Comparison of ENCODE assay signal across 9 cellular contexts in genomic region chr3:87792193-87792531, GRCh38. TPM values are rescaled to one million over a fixed set of nuclear protein-coding genes. Genes with fewer than 3 reads are reported as not detected.
A peak's percentile ranks its signal among the peaks of the same experiment; 100 is the strongest.
DNase-seq lines count a peak whose midpoint lies in the region; ATAC-seq and TF ChIP-seq lines count a peak whose summit lies in the region.
"Had no signal": no experiment of that assay in that cellular context is flagged by ENCODE, and none has a peak within 500 bp of the region (broad histone marks: within the 10 kb centered on the region; RNA-seq: fewer than 3 reads in every experiment).

No MANE protein-coding gene starts in this region.

- H3K4me1 Mint-ChIP-seq in CD8-positive, alpha-beta memory T cell = peaks cover 18 to 34% (median 27%) of the 10 kb centered on the region in 3 donors
- H3K4me1 Mint-ChIP-seq in WTC11 = peaks cover 29% of the 10 kb centered on the region
- H3K4me1 Mint-ChIP-seq in glutamatergic neuron (ENCODE audit: low read depth, unreplicated experiment) = peaks cover 3% of the 10 kb centered on the region

- H3K36me3 ChIP-seq in CD8-positive, alpha-beta memory T cell (ENCODE audit: insufficient read depth, low read length) = no peaks in the 10 kb centered on the region
- no peaks in the 10 kb centered on the region for H3K36me3 ChIP-seq in psoas muscle (ENCODE audit: insufficient read depth in 1 of 2, low read depth in 1 of 2)

- H3K27ac ChIP-seq in CD8-positive, alpha-beta memory T cell (ENCODE audit: low read depth, low read length) = peak overlapping the region; percentile 44
- no peak overlapping the region for H3K27ac ChIP-seq in psoas muscle

- H3K9me3 ChIP-seq in CD8-positive, alpha-beta memory T cell (ENCODE audit: low read length) = no peaks in the 10 kb centered on the region
- no peaks in the 10 kb centered on the region for H3K9me3 ChIP-seq in psoas muscle

- intact Hi-C loops in psoas muscle (cut with DNase I) = loop anchor here in 1 of 2 donors (10.0 kb wide), 1 partner anchor 323 kb away; no protein-coding TSS in a partner anchor

- ATAC-seq in WTC11 = no peak
- no peak for ATAC-seq in psoas muscle

- 14 to 24% (median 18%) methylated on average over 8 to 10 of the region's 10 CpGs for WGBS in psoas muscle, 3 donors

- no peak for DNase-seq in CD8-positive, alpha-beta memory T cell
- no peak for DNase-seq in WTC11 (ENCODE audit: low spot score)
- DNase-seq in glutamatergic neuron = no peak
- no peak for DNase-seq in psoas muscle
- no peak for DNase-seq in activated CD8-positive, alpha-beta memory T cell treated with anti-CD3 and anti-CD28 coated beads, Interleukin-2, amount 50 U/mL, for 4 hours
- DNase-seq in HuH-7.5 (ENCODE audit: low spot score) = no peak
- no peak for DNase-seq in EL
- no peak for DNase-seq in NCI-H2029 treated with DMSO at 0.1 percent for 48 hours (lab: John Stamatoyannopoulos, UW)
- DNase-seq: activated CD8-positive, alpha-beta memory T cell treated with anti-CD3 and anti-CD28 coated beads, Interleukin-2, amount 10 ng/mL, durations not matched to agents 7 days and 5 days had no signal

- peak overlapping the region in 6 of 7 donors; percentile 45 to 69 (median 62) for H3K4me3 Mint-ChIP-seq in CD8-positive, alpha-beta memory T cell
- H3K4me3 Mint-ChIP-seq in WTC11 (peak overlapping the region; percentile 90), glutamatergic neuron (ENCODE audit: unreplicated experiment) (peak overlapping the region; percentile 98)
- H3K4me3 Mint-ChIP-seq: activated CD8-positive, alpha-beta memory T cell treated with anti-CD3 and anti-CD28 coated beads, Interleukin-2, amount 10 ng/mL, durations not matched to agents 7 days and 5 days had no signal

- H3K4me1 ChIP-seq in CD8-positive, alpha-beta memory T cell (ENCODE audit: insufficient read depth, low read length) = no peaks in the 10 kb centered on the region
- H3K4me1 ChIP-seq in psoas muscle = no peaks in the 10 kb centered on the region

- TF ChIP-seq CTCF in WTC11 (IDR thresholded peaks at IDR 0.05) = no peak
- TF ChIP-seq CTCF in glutamatergic neuron (IDR thresholded peaks at IDR 0.05; ENCODE audit: partially characterized antibody, unreplicated experiment) = no peak
- no peak for TF ChIP-seq CTCF in psoas muscle (IDR thresholded peaks at IDR 0.05)

- H3K9me3 Mint-ChIP-seq in CD8-positive, alpha-beta memory T cell = peaks cover 0 to 3% (median 0%) of the 10 kb centered on the region in 5 donors
- H3K9me3 Mint-ChIP-seq in WTC11 = peaks cover 10% of the 10 kb centered on the region
- no peaks in the 10 kb centered on the region for H3K9me3 Mint-ChIP-seq in glutamatergic neuron (ENCODE audit: unreplicated experiment)

- no peaks in the 10 kb centered on the region for H3K36me3 Mint-ChIP-seq in CD8-positive, alpha-beta memory T cell
- H3K36me3 Mint-ChIP-seq in WTC11 (no peaks in the 10 kb centered on the region), glutamatergic neuron (ENCODE audit: unreplicated experiment) (no peaks in the 10 kb centered on the region)
- H3K36me3 Mint-ChIP-seq: activated CD8-positive, alpha-beta memory T cell treated with anti-CD3 and anti-CD28 coated beads, Interleukin-2, amount 10 ng/mL, durations not matched to agents 7 days and 5 days had no signal

- no peak overlapping the region for H3K4me3 ChIP-seq in CD8-positive, alpha-beta memory T cell (ENCODE audit: low read length)
- H3K4me3 ChIP-seq in psoas muscle = peak overlapping the region; percentile 61

- peaks cover 4% of the 10 kb centered on the region for H3K27me3 ChIP-seq in CD8-positive, alpha-beta memory T cell (ENCODE audit: insufficient read depth, low read length, poor library complexity, severe bottlenecking)
- peaks cover 0 to 41% (median 5%) of the 10 kb centered on the region in 3 donors for H3K27me3 ChIP-seq in psoas muscle (ENCODE audit: insufficient read depth in 3 of 3, low read length in 2 of 3)

- no peak overlapping the region for H3K27ac Mint-ChIP-seq in CD8-positive, alpha-beta memory T cell
- H3K27ac Mint-ChIP-seq in WTC11 (no peak overlapping the region), glutamatergic neuron (ENCODE audit: unreplicated experiment) (no peak overlapping the region)
- H3K27ac Mint-ChIP-seq: activated CD8-positive, alpha-beta memory T cell treated with anti-CD3 and anti-CD28 coated beads, Interleukin-2, amount 10 ng/mL, durations not matched to agents 7 days and 5 days had no signal

- CTCF ChIA-PET in CD8-positive, alpha-beta memory T cell (lab: Charles Lee) = no interaction called here
- CTCF ChIA-PET in WTC11 (lab: Charles Lee) = interaction anchor here (1.4 to 1.9 kb wide), 4 partner anchors 10 to 213 kb away, joined by 3 to 5 read pairs (median 4); no protein-coding TSS in a partner anchor

- peaks cover 42 to 76% of the 10 kb centered on the region in 2 donors for H3K27me3 Mint-ChIP-seq in CD8-positive, alpha-beta memory T cell
- H3K27me3 Mint-ChIP-seq in WTC11 (ENCODE audit: low read depth) (peaks cover 25% of the 10 kb centered on the region), glutamatergic neuron (ENCODE audit: unreplicated experiment) (peaks cover 12% of the 10 kb centered on the region)

- POLR2A ChIA-PET in CD8-positive, alpha-beta memory T cell (lab: Charles Lee) = no interaction called here
- POLR2A ChIA-PET in WTC11 (lab: Charles Lee) = no interaction called here

TF ChIP-seq in WTC11, 78 proteins besides CTCF, POLR2A, EP300 and RAD21 (continues in another document):
- TF ChIP-seq SMAD3 (CRISPR knock-in tag; IDR thresholded peaks at IDR 0.05; ENCODE audit: borderline replicate concordance) (no peak), CDX4 (CRISPR knock-in tag; IDR thresholded peaks at IDR 0.05; ENCODE audit: borderline replicate concordance) (no peak), TP53 (CRISPR knock-in tag; IDR thresholded peaks at IDR 0.05) (no peak), PRRX2 (CRISPR knock-in tag; IDR thresholded peaks at IDR 0.05) (no peak), CREM (CRISPR knock-in tag; IDR thresholded peaks at IDR 0.05) (no peak), ZNF263 (CRISPR knock-in tag; IDR thresholded peaks at IDR 0.05; ENCODE audit: low read depth) (no peak), ATF1 (CRISPR knock-in tag; IDR thresholded peaks at IDR 0.05) (no peak), ZNF138 (CRISPR knock-in tag; conservative IDR thresholded peaks at IDR 0.05) (no peak), EMX1 (CRISPR knock-in tag; IDR thresholded peaks at IDR 0.05) (no peak), FOXP4 (CRISPR knock-in tag; IDR thresholded peaks at IDR 0.05) (no peak), E2F4 (CRISPR knock-in tag; IDR thresholded peaks at IDR 0.05; ENCODE audit: borderline replicate concordance, low read depth) (no peak)
- TF ChIP-seq, protein P1, sequence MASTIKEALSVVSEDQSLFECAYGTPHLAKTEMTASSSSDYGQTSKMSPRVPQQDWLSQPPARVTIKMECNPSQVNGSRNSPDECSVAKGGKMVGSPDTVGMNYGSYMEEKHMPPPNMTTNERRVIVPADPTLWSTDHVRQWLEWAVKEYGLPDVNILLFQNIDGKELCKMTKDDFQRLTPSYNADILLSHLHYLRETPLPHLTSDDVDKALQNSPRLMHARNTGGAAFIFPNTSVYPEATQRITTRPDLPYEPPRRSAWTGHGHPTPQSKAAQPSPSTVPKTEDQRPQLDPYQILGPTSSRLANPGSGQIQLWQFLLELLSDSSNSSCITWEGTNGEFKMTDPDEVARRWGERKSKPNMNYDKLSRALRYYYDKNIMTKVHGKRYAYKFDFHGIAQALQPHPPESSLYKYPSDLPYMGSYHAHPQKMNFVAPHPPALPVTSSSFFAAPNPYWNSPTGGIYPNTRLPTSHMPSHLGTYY (CRISPR knock-in tag; IDR thresholded peaks at IDR 0.05) = no peak
- TF ChIP-seq, protein P2, sequence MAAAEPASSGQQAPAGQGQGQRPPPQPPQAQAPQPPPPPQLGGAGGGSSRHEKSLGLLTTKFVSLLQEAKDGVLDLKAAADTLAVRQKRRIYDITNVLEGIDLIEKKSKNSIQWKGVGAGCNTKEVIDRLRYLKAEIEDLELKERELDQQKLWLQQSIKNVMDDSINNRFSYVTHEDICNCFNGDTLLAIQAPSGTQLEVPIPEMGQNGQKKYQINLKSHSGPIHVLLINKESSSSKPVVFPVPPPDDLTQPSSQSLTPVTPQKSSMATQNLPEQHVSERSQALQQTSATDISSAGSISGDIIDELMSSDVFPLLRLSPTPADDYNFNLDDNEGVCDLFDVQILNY (CRISPR knock-in tag; IDR thresholded peaks at IDR 0.05) = no peak

RNA-seq across cellular contexts. Expression of gene HTR1F, which starts 0.3 kb away (rescaled TPM):
- total RNA-seq in CD8-positive, alpha-beta memory T cell = not detected
- not detected for polyA plus RNA-seq in CD8-positive, alpha-beta memory T cell
- total RNA-seq in WTC11 (2021) (0.30 to 0.59 TPM (median 0.50 TPM) in 3 replicates), glutamatergic neuron (ENCODE audit: unreplicated experiment) (not detected), psoas muscle (under 1 TPM; 0.24 to 0.49 (median 0.26) TPM)
- polyA plus RNA-seq in psoas muscle = under 1 TPM; 0.05 to 0.12 (median 0.08) TPM
- total RNA-seq: activated CD8-positive, alpha-beta memory T cell treated with anti-CD3 and anti-CD28 coated beads, Interleukin-2, amount 10 ng/mL, durations not matched to agents 7 days and 5 days had no signal
